ENCODE assay signal across 29 cellular contexts in the genomic region with DNA sequence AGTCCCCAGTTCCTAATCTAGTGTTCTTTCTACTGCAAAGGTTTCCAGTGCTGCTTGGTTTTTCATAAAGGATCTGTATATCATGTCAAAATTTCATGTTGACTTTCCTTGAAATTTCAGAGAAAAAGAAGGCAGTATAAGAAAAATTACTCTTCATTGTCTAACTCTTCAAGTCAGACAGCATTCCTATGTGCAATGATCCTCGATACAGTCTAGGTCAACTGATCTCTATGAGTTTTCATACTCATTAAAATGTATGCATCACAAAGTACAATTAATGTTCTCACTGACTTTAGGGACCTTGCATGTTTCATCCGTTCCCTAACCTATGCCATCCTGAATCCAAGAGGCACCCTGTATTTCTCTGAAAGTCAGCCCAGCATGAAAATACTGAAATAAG.
"Had no signal": no experiment of that assay in that cellular context is flagged by ENCODE, and none has a peak within 500 bp of the region (broad histone marks: within the 10 kb centered on the region; RNA-seq: fewer than 3 reads in every experiment).

No MANE protein-coding gene starts in this region.

- DNase-seq: activated CD4-positive, alpha-beta T cell treated with anti-CD3 and anti-CD28 coated beads for 48 hours; activated CD4-positive, alpha-beta T cell treated with anti-CD3 and anti-CD28 coated beads, Interleukin-2, amount 50 U/mL, for 48 hours; activated CD8-positive, alpha-beta memory T cell treated with anti-CD3 and anti-CD28 coated beads for 24 hours; activated effector memory CD4-positive, alpha-beta T cell treated with Interleukin-2 at 50 U/mL for 16 hours; activated naive CD4-positive, alpha-beta T cell treated with Interleukin-2 at 50 U/mL for 16 hours; activated naive CD8-positive, alpha-beta T cell treated with anti-CD3 and anti-CD28 coated beads, Interleukin-2, amount 10 ng/mL, durations not matched to agents 7 days and 5 days; amygdala; central memory CD4-positive, alpha-beta T cell; endodermal cell; esophagus squamous epithelium; foreskin melanocyte; heart right ventricle; left ventricle myocardium superior; mammary epithelial cell; naive B cell; ovary; retina; sigmoid colon; small intestine; stimulated activated CD4-positive, alpha-beta T cell treated with anti-CD3 and anti-CD28 coated beads, Interleukin-4, amount 100 ng/mL, for 24 hours; substantia nigra; T-helper 9 cell; upper lobe of left lung; WERI-Rb-1 had no signal

- H3K4me1 ChIP-seq: esophagus squamous epithelium, upper lobe of left lung, vagina had no signal

- H3K9me3 ChIP-seq: breast epithelium, esophagus squamous epithelium, heart right ventricle, ovary, sigmoid colon, upper lobe of left lung, vagina had no signal

- H3K4me3 ChIP-seq: breast epithelium, esophagus squamous epithelium, heart right ventricle, ovary, sigmoid colon, upper lobe of left lung, vagina had no signal

- H3K27ac ChIP-seq: breast epithelium, epithelial cell of prostate, esophagus squamous epithelium, heart right ventricle, ovary, sigmoid colon, upper lobe of left lung, vagina, WERI-Rb-1 had no signal

- ATAC-seq: activated CD4-positive, CD25-positive, alpha-beta regulatory T cell treated with anti-CD3 and anti-CD28 coated beads, Interleukin-2, amount 50 U/mL, for 24 hours; heart right ventricle; left ventricle myocardium superior; stimulated activated effector memory CD8-positive, alpha-beta T cell treated with anti-CD3 and anti-CD28 coated beads, Interleukin-12 subunit alpha, Interleukin-12 subunit beta, amount 100 ng/mL, for 72 hours had no signal

- FAIRE-seq: small intestine had no signal
